Comparison of ENCODE assay signal across 11 cellular contexts in genomic region chr6:16278048-16278724, GRCh38. TPM values are rescaled to one million over a fixed set of nuclear protein-coding genes. Genes with fewer than 3 reads are reported as not detected.
DNase-seq lines count a peak whose midpoint lies in the region; ATAC-seq, FAIRE-seq and TF ChIP-seq lines count a peak whose summit lies in the region.
"Had no signal": no experiment of that assay in that cellular context is flagged by ENCODE, and none has a peak within 500 bp of the region (broad histone marks: within the 10 kb centered on the region; RNA-seq: fewer than 3 reads in every experiment).

No MANE protein-coding gene starts in this region.

- H3K9ac ChIP-seq in GM23248 = no peak overlapping the region

- DNase-seq in A549 (ENCODE audit: low read depth in 1 of 2, low spot score in 1 of 2) = no peak
- DNase-seq in NCI-H2196 (lab: John Stamatoyannopoulos, UW; ENCODE audit: unreplicated experiment) = peak; percentile 40
- DNase-seq in coronary artery (ENCODE audit: low spot score) = no peak
- no peak for DNase-seq in mucosa of descending colon
- DNase-seq in HUDEP-2 (lab: John Stamatoyannopoulos, UW; ENCODE audit: unreplicated experiment in 76 of 76) = no peak
- no peak for DNase-seq in GM03348 (ENCODE audit: low spot score)
- no peak for DNase-seq in GM23248
- DNase-seq in T-cell = no peak
- DNase-seq: cortex of kidney, NCI-H510A had no signal

- H3K36me3 Mint-ChIP-seq in T-cell = no peaks in the 10 kb centered on the region

- TF ChIP-seq POLR2A in A549 (IDR thresholded peaks at IDR 0.05; ENCODE audit: low read length) = no peak

- TF ChIP-seq EP300 in A549 (IDR thresholded peaks at IDR 0.05) = no peak

- CTCF ChIA-PET in A549 (lab: Yijun Ruan, JAX) = interaction anchor here (0.6 to 1.1 kb wide), 7 partner anchors 8 to 588 kb away, joined by 3 to 7 read pairs (median 4); partner anchors contain the start of gene GMPR
- CTCF ChIA-PET in T-cell (lab: Charles Lee) = no interaction called here

- intact Hi-C loops in mucosa of descending colon (cut with DNase I, micrococcal nuclease) = no loop called here

- POLR2A ChIA-PET in A549 (lab: Yijun Ruan, JAX) (no interaction called here), T-cell (lab: Charles Lee) (no interaction called here)

- peaks cover 0 to 7% of the 10 kb centered on the region in 2 donors for H3K27me3 Mint-ChIP-seq in T-cell

- in situ Hi-C loops in GM23248 (cut with MboI) = no loop called here

- H3K36me3 ChIP-seq in mucosa of descending colon (ENCODE audit: low read depth) (no peaks in the 10 kb centered on the region), GM23248 (ENCODE audit: low read depth) (no peaks in the 10 kb centered on the region)

- H3K4me1 Mint-ChIP-seq in T-cell = no peaks in the 10 kb centered on the region

- no peaks in the 10 kb centered on the region for H3F3A ChIP-seq in GM23248 (ENCODE audit: insufficient read depth)

- ATAC-seq in A549 = peak; percentile 46 to 50; a peak in 5 of 6 replicates
- ATAC-seq in mucosa of descending colon = peak; percentile 63
- ATAC-seq in T-cell (replicated peaks in 1 of 4) = no peak

- H3K4me2 ChIP-seq in A549 = peak overlapping the region; percentile 67
- H3K4me2 ChIP-seq in GM23248 (ENCODE audit: unreplicated experiment) = no peak overlapping the region

- H3K4me3 ChIP-seq in A549 (no peak overlapping the region), coronary artery (peak overlapping the region; percentile 24), mucosa of descending colon (no peak overlapping the region), GM23248 (no peak overlapping the region)

- no peaks in the 10 kb centered on the region for H3K9me3 Mint-ChIP-seq in T-cell

- H3K9me3 ChIP-seq in A549 = no peaks in the 10 kb centered on the region
- no peaks in the 10 kb centered on the region for H3K9me3 ChIP-seq in mucosa of descending colon
- H3K9me3 ChIP-seq in GM23248 (ENCODE audit: low read depth) = no peaks in the 10 kb centered on the region

- H3K27me3 ChIP-seq in GM23248 (replicated peaks; ENCODE audit: insufficient read depth) = no peaks in the 10 kb centered on the region

- no peak overlapping the region for H2AFZ ChIP-seq in GM23248

- H3K27ac Mint-ChIP-seq in T-cell = no peak overlapping the region

- TF ChIP-seq CTCF in A549 (IDR thresholded peaks at IDR 0.05) = no peak
- no peak for TF ChIP-seq CTCF in coronary artery (IDR thresholded peaks at IDR 0.05)
- TF ChIP-seq CTCF in mucosa of descending colon (IDR thresholded peaks at IDR 0.05) = no peak

- no peak for FAIRE-seq in A549 (lab: Jason Lieb, UNC)

- no peaks in the 10 kb centered on the region for H3K9me2 ChIP-seq in GM23248 (ENCODE audit: insufficient read depth)

- 55% methylated on average over 9 of the region's 10 CpGs for WGBS in A549 (ENCODE audit: missing lambda C conversion rate)
- WGBS in GM23248 (ENCODE audit: low coverage in 1 of 2, low lambda C conversion rate in 2 of 2, missing lambda C conversion rate in 2 of 2), 2 experiments = 84 to 89% methylated on average over 9 to 10 of the region's 10 CpGs

- peak overlapping the region; percentile 52 to 59; a peak in 3 of 6 replicates for H3K27ac ChIP-seq in A549
- H3K27ac ChIP-seq in coronary artery = peak overlapping the region; percentile 19 to 82
- H3K27ac ChIP-seq in GM23248 = no peak overlapping the region

- TF ChIP-seq RAD21 in A549 (conservative IDR thresholded peaks at IDR 0.05 in 1 of 2, IDR thresholded peaks at IDR 0.05 in 1 of 2) = no peak

- H3K79me2 ChIP-seq in GM23248 (ENCODE audit: insufficient read depth) = no peaks in the 10 kb centered on the region

- no peak overlapping the region for H3K4me3 Mint-ChIP-seq in T-cell

- H3K4me1 ChIP-seq in A549 = peaks cover 17% of the 10 kb centered on the region
- H3K4me1 ChIP-seq in mucosa of descending colon (ENCODE audit: low read depth) = no peaks in the 10 kb centered on the region
- peaks cover 13% of the 10 kb centered on the region for H3K4me1 ChIP-seq in GM23248 (ENCODE audit: insufficient read depth)

- no peaks in the 10 kb centered on the region for H4K20me1 ChIP-seq in GM23248 (ENCODE audit: insufficient read depth)

TF ChIP-seq in A549, 52 proteins besides CTCF, POLR2A, EP300 and RAD21:
- TF ChIP-seq FOXS1 (CRISPR knock-in tag; IDR thresholded peaks at IDR 0.05) = no peak
- no peak for TF ChIP-seq EHF (CRISPR knock-in tag; IDR thresholded peaks at IDR 0.05)
- no peak for TF ChIP-seq RNF2 (IDR thresholded peaks at IDR 0.05; ENCODE audit: borderline replicate concordance, low read depth)
- no peak for TF ChIP-seq ATOH8 (CRISPR knock-in tag; IDR thresholded peaks at IDR 0.05; ENCODE audit: low read depth)
- TF ChIP-seq, protein P1, sequence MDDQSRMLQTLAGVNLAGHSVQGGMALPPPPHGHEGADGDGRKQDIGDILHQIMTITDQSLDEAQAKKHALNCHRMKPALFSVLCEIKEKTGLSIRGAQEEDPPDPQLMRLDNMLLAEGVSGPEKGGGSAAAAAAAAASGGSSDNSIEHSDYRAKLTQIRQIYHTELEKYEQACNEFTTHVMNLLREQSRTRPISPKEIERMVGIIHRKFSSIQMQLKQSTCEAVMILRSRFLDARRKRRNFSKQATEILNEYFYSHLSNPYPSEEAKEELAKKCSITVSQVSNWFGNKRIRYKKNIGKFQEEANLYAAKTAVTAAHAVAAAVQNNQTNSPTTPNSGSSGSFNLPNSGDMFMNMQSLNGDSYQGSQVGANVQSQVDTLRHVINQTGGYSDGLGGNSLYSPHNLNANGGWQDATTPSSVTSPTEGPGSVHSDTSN (IDR thresholded peaks at IDR 0.05) = no peak
- TF ChIP-seq MAZ (IDR thresholded peaks at IDR 0.05; ENCODE audit: borderline replicate concordance, low read depth, low read length) = no peak
- TF ChIP-seq RCOR1 (IDR thresholded peaks at IDR 0.05; ENCODE audit: low read depth, low read length) = no peak
- TF ChIP-seq CBX2 (IDR thresholded peaks at IDR 0.05; ENCODE audit: borderline replicate concordance, low read depth) = no peak

RNA-seq across cellular contexts. Expression of gene GMPR, which starts 39.8 kb away (rescaled TPM):
- polyA plus RNA-seq in A549 (2011; rRNA removed) (0.34 and 0.48 TPM in 2 replicates), A549 (2017; fragmentation: RNase III; extraction: RNeasy Plus Mini Kit Qiagen cat#74134 plus additional on column Dnase treatment) (0.23 to 0.53 TPM (median 0.26 TPM) in 3 replicates), GM23248 (2016; fragmentation: Nextera tagmentation; extraction: Ambion mirVana) (1.5 and 2.3 TPM in 2 replicates)
- 0.32 and 0.41 TPM in 2 replicates for polyA plus RNA-seq in A549 (2012; cell fraction: cytosol; rRNA removed)
- 0.06 and 0.20 TPM in 2 replicates for polyA plus RNA-seq in A549 (2012; cell fraction: nucleus; rRNA removed)
- 0.15 TPM in 1 of 2 replicates, not detected in the other for polyA minus RNA-seq in A549 (2011; rRNA and poly(A)+ RNA removed)
- total RNA-seq in mucosa of descending colon (1 to 10 TPM; 2.0 to 9.2 (median 3.9) TPM), T-cell (1 to 10 TPM in 1 of 5 donors, under 1 TPM in 4; 0.26 to 1.4 (median 0.68) TPM)
- total RNA-seq in GM23248 (2014; rRNA removed; shearing (Covaris generic)) = 0.63 and 2.2 TPM in 2 replicates
- polyA plus RNA-seq: neural cell had no signal

Comparison
In these comparisons a context has a peak if more than half of its experiments do, and no peak if none do; other contexts are left out.
1. ATAC-seq: peak in A549 (2 of 2) and mucosa of descending colon (single experiment); none in T-cell (0 of 4).